16 cellular contexts compared by ENCODE assay signal in the genomic region with DNA sequence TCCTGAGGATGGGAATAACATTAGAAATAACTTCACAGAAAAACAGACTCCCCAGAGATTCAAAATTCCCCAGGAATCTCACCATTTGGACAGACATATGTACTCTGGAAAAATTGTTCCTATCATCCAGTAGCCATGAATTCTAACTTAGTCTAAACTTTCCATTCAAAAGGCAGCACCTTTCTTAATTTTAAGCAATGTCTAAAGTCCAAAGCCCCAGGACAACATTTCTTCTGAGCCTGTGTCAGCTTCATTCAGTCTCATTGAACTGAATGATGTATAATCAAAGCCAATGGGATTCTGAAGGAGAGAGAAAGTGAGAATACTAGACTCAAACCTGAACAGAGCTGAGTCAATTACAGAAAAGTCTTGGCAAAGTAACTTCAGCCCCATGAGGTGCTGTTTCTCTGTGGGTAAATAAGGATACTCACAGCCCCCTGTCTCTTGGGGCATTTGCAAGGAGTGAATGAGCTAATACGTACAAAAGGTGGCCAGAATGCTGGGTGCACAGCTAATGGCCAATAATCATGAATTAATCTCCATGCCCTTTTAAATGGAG.
DNase-seq lines count a peak whose midpoint lies in the region; ATAC-seq and TF ChIP-seq lines count a peak whose summit lies in the region.
"Had no signal": no experiment of that assay in that cellular context is flagged by ENCODE, and none has a peak within 500 bp of the region (broad histone marks: within the 10 kb centered on the region; RNA-seq: fewer than 3 reads in every experiment).

No MANE protein-coding gene starts in this region.

- no peaks in the 10 kb centered on the region for H3K27me3 Mint-ChIP-seq in activated T-cell treated with anti-CD3 and anti-CD28 coated beads, Interleukin-2, amount 50 U/mL, for 72 hours (ENCODE audit: low read depth)
- H3K27me3 Mint-ChIP-seq in activated T-cell treated with anti-CD3 and anti-CD28 coated beads, Interleukin-2, amount 50 U/mL, for 4 hours (ENCODE audit: low read depth): no peaks in the 10 kb centered on the region

- intact Hi-C loops in ascending aorta (cut with DNase I): no loop called here

- H3K27me3 ChIP-seq in ascending aorta: no peaks in the 10 kb centered on the region
- H3K27me3 ChIP-seq: colonic mucosa, MG63 had no signal

- in situ Hi-C loops in G401 (cut with HindIII; ENCODE audit: low sequenced_read_pairs): no loop called here

- H3K27ac ChIP-seq in ascending aorta: no peak overlapping the region
- H3K27ac ChIP-seq: colonic mucosa had no signal

- no peak overlapping the region for H3K27ac Mint-ChIP-seq in activated T-cell treated with anti-CD3 and anti-CD28 coated beads, Interleukin-2, amount 50 U/mL, for 72 hours

- no peaks in the 10 kb centered on the region for H3K9me3 ChIP-seq in ascending aorta
- H3K9me3 ChIP-seq: colonic mucosa, MG63 had no signal

- H3K36me3 ChIP-seq in ascending aorta: no peaks in the 10 kb centered on the region
- H3K36me3 ChIP-seq: colonic mucosa, MG63 had no signal

- TF ChIP-seq CTCF in ascending aorta (IDR thresholded peaks at IDR 0.05): no peak

- no peak overlapping the region for H3K4me3 ChIP-seq in ascending aorta
- H3K4me3 ChIP-seq: colonic mucosa, MG63 had no signal

- peak; percentile 27 to 33 for ATAC-seq in activated T-cell treated with anti-CD3 and anti-CD28 coated beads, Interleukin-2, amount 50 U/mL, for 72 hours (replicated peaks in 1 of 2)
- no peak for ATAC-seq in activated T-cell treated with anti-CD3 and anti-CD28 coated beads, Interleukin-2, amount 50 U/mL, for 4 hours
- ATAC-seq in GM21723 (IDR thresholded peaks at IDR 0.05; ENCODE audit: unreplicated experiment): peak; percentile 79
- peak; percentile 76 for ATAC-seq in HG03108 (IDR thresholded peaks at IDR 0.05; ENCODE audit: unreplicated experiment)

- no peak for DNase-seq in activated T-cell treated with anti-CD3 and anti-CD28 coated beads, Interleukin-2, amount 50 U/mL, for 72 hours
- no peak for DNase-seq in activated T-cell treated with anti-CD3 and anti-CD28 coated beads, Interleukin-2, amount 50 U/mL, for 4 hours
- no peak for DNase-seq in G401 (ENCODE audit: low spot score)
- DNase-seq in ascending aorta (ENCODE audit: low spot score in 2 of 2): no peak
- no peak for DNase-seq in activated CD4-positive, alpha-beta T cell treated with anti-CD3 and anti-CD28 coated beads for 48 hours
- DNase-seq in NCI-H2227 (lab: John Stamatoyannopoulos, UW; ENCODE audit: unreplicated experiment): no peak
- DNase-seq: aorta; colonic mucosa; DMS79; mesenchymal stem cell; MG63; NCI-H2029 treated with DMSO at 0.1 percent for 48 hours; NCI-H526 treated with DMSO at 0.1 percent for 48 hours; stimulated activated CD4-positive, alpha-beta T cell treated with anti-CD3 and anti-CD28 coated beads, Interleukin-15, amount 100 ng/mL, for 24 hours had no signal

- no peaks in the 10 kb centered on the region for H3K4me1 Mint-ChIP-seq in activated T-cell treated with anti-CD3 and anti-CD28 coated beads, Interleukin-2, amount 50 U/mL, for 72 hours (ENCODE audit: low read depth)
- no peaks in the 10 kb centered on the region for H3K4me1 Mint-ChIP-seq in activated T-cell treated with anti-CD3 and anti-CD28 coated beads, Interleukin-2, amount 50 U/mL, for 4 hours (ENCODE audit: low read depth)

- no peaks in the 10 kb centered on the region for H3K36me3 Mint-ChIP-seq in activated T-cell treated with anti-CD3 and anti-CD28 coated beads, Interleukin-2, amount 50 U/mL, for 72 hours (ENCODE audit: insufficient read depth in 2 of 2)
- no peaks in the 10 kb centered on the region for H3K36me3 Mint-ChIP-seq in activated T-cell treated with anti-CD3 and anti-CD28 coated beads, Interleukin-2, amount 50 U/mL, for 4 hours (ENCODE audit: insufficient read depth)

- no peak overlapping the region for H3K4me3 Mint-ChIP-seq in activated T-cell treated with anti-CD3 and anti-CD28 coated beads, Interleukin-2, amount 50 U/mL, for 72 hours
- H3K4me3 Mint-ChIP-seq in activated T-cell treated with anti-CD3 and anti-CD28 coated beads, Interleukin-2, amount 50 U/mL, for 4 hours: no peak overlapping the region

- no peaks in the 10 kb centered on the region for H3K4me1 ChIP-seq in ascending aorta
- H3K4me1 ChIP-seq: colonic mucosa had no signal

- peaks cover 4 to 11% of the 10 kb centered on the region in 2 donors for H3K9me3 Mint-ChIP-seq in activated T-cell treated with anti-CD3 and anti-CD28 coated beads, Interleukin-2, amount 50 U/mL, for 72 hours
- H3K9me3 Mint-ChIP-seq in activated T-cell treated with anti-CD3 and anti-CD28 coated beads, Interleukin-2, amount 50 U/mL, for 4 hours: peaks cover 3% of the 10 kb centered on the region

Comparison
In these comparisons a context has a peak if more than half of its experiments do, and no peak if none do; other contexts are left out.
1. ATAC-seq: peak in activated T-cell treated with anti-CD3 and anti-CD28 coated beads, Interleukin-2, amount 50 U/mL, for 72 hours (2 of 2), GM21723 (single experiment) and HG03108 (single experiment); none in activated T-cell treated with anti-CD3 and anti-CD28 coated beads, Interleukin-2, amount 50 U/mL, for 4 hours (0 of 2).